In the genomic region with DNA sequence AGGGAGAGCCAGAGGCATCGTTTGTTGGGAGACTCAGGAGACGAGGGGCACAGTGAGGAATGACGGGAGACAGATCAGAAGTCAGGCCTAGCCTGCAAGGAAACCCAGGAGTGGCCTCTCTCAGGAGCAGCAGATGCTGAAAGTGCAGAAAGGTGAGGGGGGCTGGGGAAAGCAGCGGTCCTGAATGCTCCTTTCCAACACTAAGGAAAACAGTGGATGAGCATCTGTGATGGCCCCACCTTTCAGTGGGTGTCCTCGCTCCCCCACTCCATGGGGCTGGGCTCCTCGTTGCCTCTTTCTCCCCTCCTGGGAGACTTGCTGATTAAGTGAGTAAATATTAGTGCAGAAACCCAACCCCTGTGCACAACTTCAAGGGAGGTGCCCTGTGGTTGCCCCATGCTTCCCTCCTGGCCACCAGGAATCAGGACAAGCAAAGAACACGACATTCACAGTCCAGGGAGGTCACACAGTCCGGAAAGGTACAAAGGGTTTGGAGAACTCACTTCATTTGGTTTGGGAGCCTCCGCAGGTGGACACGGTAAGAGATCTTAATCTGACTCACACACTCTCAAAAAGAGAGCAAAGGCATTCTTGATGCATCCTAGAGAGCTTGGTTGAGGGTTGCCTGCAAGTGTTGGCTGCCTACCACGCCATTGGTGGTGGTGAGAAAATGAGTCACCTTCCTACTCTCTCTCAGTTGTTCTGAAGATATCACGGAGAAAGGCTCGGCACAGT, we compare ENCODE assay signal across 28 cellular contexts. TPM values are rescaled to one million over a fixed set of nuclear protein-coding genes. Genes with fewer than 3 reads are reported as not detected.
DNase-seq lines count a peak whose midpoint lies in the region; ATAC-seq lines count a peak whose summit lies in the region.
"Had no signal": no experiment of that assay in that cellular context is flagged by ENCODE, and none has a peak within 500 bp of the region (broad histone marks: within the 10 kb centered on the region; RNA-seq: fewer than 3 reads in every experiment).

No MANE protein-coding gene starts in this region.

- no peak overlapping the region for H3K4me3 Mint-ChIP-seq in activated T-cell treated with anti-CD3 and anti-CD28 coated beads, Interleukin-2, amount 50 U/mL, for 4 hours
- H3K4me3 Mint-ChIP-seq: activated naive CD4-positive, alpha-beta T cell treated with anti-CD3 and anti-CD28 coated beads for 36 hours; dendritic cell treated with granulocyte-macrophage colony-stimulating factor and Interleukin-4, amounts not matched to agents 40 ng/mL and 50 ng/mL, for 4 days; neural progenitor cell had no signal

- ATAC-seq in activated T-cell treated with anti-CD3 and anti-CD28 coated beads, Interleukin-2, amount 50 U/mL, for 4 hours: peak; percentile 43 to 75
- ATAC-seq in HG02678 (IDR thresholded peaks at IDR 0.05; ENCODE audit: unreplicated experiment): no peak
- ATAC-seq in HG02870 (IDR thresholded peaks at IDR 0.05; ENCODE audit: unreplicated experiment): no peak
- ATAC-seq: lower lobe of right lung had no signal

- H3K9me3 Mint-ChIP-seq in activated T-cell treated with anti-CD3 and anti-CD28 coated beads, Interleukin-2, amount 50 U/mL, for 4 hours: no peaks in the 10 kb centered on the region
- H3K9me3 Mint-ChIP-seq: activated naive CD4-positive, alpha-beta T cell treated with anti-CD3 and anti-CD28 coated beads for 36 hours; dendritic cell treated with granulocyte-macrophage colony-stimulating factor and Interleukin-4, amounts not matched to agents 40 ng/mL and 50 ng/mL, for 4 days; neural progenitor cell had no signal

- no peak for DNase-seq in activated T-cell treated with anti-CD3 and anti-CD28 coated beads, Interleukin-2, amount 50 U/mL, for 4 hours
- no peak for DNase-seq in activated T-cell treated with anti-CD3 and anti-CD28 coated beads, Interleukin-2, amount 50 U/mL, for 1 hour
- DNase-seq in HT1080 (ENCODE audit: low read depth) (peak; percentile 11), astrocyte of the hippocampus (ENCODE audit: low read depth, low spot score) (peak; percentile 28), occipital lobe (lab: John Stamatoyannopoulos, UW) (peak; percentile 40), NCI-H2107 (lab: John Stamatoyannopoulos, UW) (no peak)
- DNase-seq: activated CD4-positive, CD25-positive, alpha-beta regulatory T cell treated with anti-CD3 and anti-CD28 coated beads, Interleukin-2, amount 50 U/mL, for 72 hours; activated naive CD4-positive, alpha-beta T cell treated with anti-CD3 and anti-CD28 coated beads for 36 hours; Calu3; KBM-7; kidney; lower lobe of right lung; NCI-H1417 treated with DMSO at 0.1 percent for 48 hours; NCI-H524 treated with DMSO at 0.1 percent for 48 hours; stimulated activated naive CD4-positive, alpha-beta T cell; transverse colon had no signal

- peaks cover 13% of the 10 kb centered on the region for H3K27me3 Mint-ChIP-seq in activated T-cell treated with anti-CD3 and anti-CD28 coated beads, Interleukin-2, amount 50 U/mL, for 4 hours (ENCODE audit: low read depth)

- H3K4me1 Mint-ChIP-seq in activated T-cell treated with anti-CD3 and anti-CD28 coated beads, Interleukin-2, amount 50 U/mL, for 4 hours (ENCODE audit: low read depth): no peaks in the 10 kb centered on the region

- H3K36me3 Mint-ChIP-seq in activated T-cell treated with anti-CD3 and anti-CD28 coated beads, Interleukin-2, amount 50 U/mL, for 4 hours (ENCODE audit: insufficient read depth): no peaks in the 10 kb centered on the region
- H3K36me3 Mint-ChIP-seq: neural progenitor cell had no signal

RNA-seq across cellular contexts. Expression of gene BPIFB1, which starts 9.7 kb away (rescaled TPM):
- total RNA-seq in activated T-cell treated with anti-CD3 and anti-CD28 coated beads, Interleukin-2, amount 50 U/mL, for 4 hours: not detected
- total RNA-seq in HT1080 (2014; rRNA removed; shearing (Covaris generic)): not detected in 2 replicates
- polyA plus RNA-seq in HT1080 (2015; cell fraction: cytosol; rRNA removed): not detected in 2 replicates
- not detected in 2 replicates for polyA plus RNA-seq in HT1080 (2015; cell fraction: nucleus; rRNA removed)
- not detected for total RNA-seq in occipital lobe
- total RNA-seq: activated naive CD4-positive, alpha-beta T cell treated with anti-CD3 and anti-CD28 coated beads for 36 hours; cardiac muscle cell; endothelial cell of umbilical vein; glomerular endothelial cell; H1; kidney; progenitor cell of endocrine pancreas; RPMI7951; skeletal muscle tissue; T-helper 1 cell treated with Interleukin-12 subunit alpha and Interleukin-12 subunit beta and Interleukin-4 antibody, amounts not matched to agents 30 ng/mL and 1 ng/mL, for 36 hours; transverse colon had no signal
- polyA plus RNA-seq: cardiac muscle cell, endothelial cell of umbilical vein, H1 had no signal

RNA-seq across cellular contexts. Expression of gene BPIFA1, which starts 37.5 kb away (rescaled TPM):
- total RNA-seq in activated T-cell treated with anti-CD3 and anti-CD28 coated beads, Interleukin-2, amount 50 U/mL, for 4 hours: not detected
- total RNA-seq in HT1080 (2014; rRNA removed; shearing (Covaris generic)): not detected in 2 replicates
- not detected in 2 replicates for polyA plus RNA-seq in HT1080 (2015; cell fraction: cytosol; rRNA removed)
- polyA plus RNA-seq in HT1080 (2015; cell fraction: nucleus; rRNA removed): not detected in 2 replicates
- not detected for total RNA-seq in occipital lobe
- total RNA-seq: activated naive CD4-positive, alpha-beta T cell treated with anti-CD3 and anti-CD28 coated beads for 36 hours; Calu3; cardiac muscle cell; endothelial cell of umbilical vein; glomerular endothelial cell; H1; kidney; progenitor cell of endocrine pancreas; RPMI7951; skeletal muscle tissue; T-helper 1 cell treated with Interleukin-12 subunit alpha and Interleukin-12 subunit beta and Interleukin-4 antibody, amounts not matched to agents 30 ng/mL and 1 ng/mL, for 36 hours; transverse colon had no signal
- polyA plus RNA-seq: cardiac muscle cell, endothelial cell of umbilical vein, H1 had no signal

RNA-seq across cellular contexts. Expression of gene BPIFA3, which starts 56.1 kb away (rescaled TPM):
- total RNA-seq in activated T-cell treated with anti-CD3 and anti-CD28 coated beads, Interleukin-2, amount 50 U/mL, for 4 hours: not detected
- total RNA-seq in HT1080 (2014; rRNA removed; shearing (Covaris generic)): not detected in 2 replicates
- polyA plus RNA-seq in HT1080 (2015; cell fraction: cytosol; rRNA removed): not detected in 2 replicates
- not detected in 2 replicates for polyA plus RNA-seq in HT1080 (2015; cell fraction: nucleus; rRNA removed)
- not detected for total RNA-seq in occipital lobe
- total RNA-seq: activated naive CD4-positive, alpha-beta T cell treated with anti-CD3 and anti-CD28 coated beads for 36 hours; Calu3; cardiac muscle cell; endothelial cell of umbilical vein; glomerular endothelial cell; H1; kidney; lower lobe of right lung; progenitor cell of endocrine pancreas; RPMI7951; skeletal muscle tissue; T-helper 1 cell treated with Interleukin-12 subunit alpha and Interleukin-12 subunit beta and Interleukin-4 antibody, amounts not matched to agents 30 ng/mL and 1 ng/mL, for 36 hours; transverse colon had no signal
- polyA plus RNA-seq: cardiac muscle cell, endothelial cell of umbilical vein, H1 had no signal

Comparison
In these comparisons a context has a peak if more than half of its experiments do, and no peak if none do; other contexts are left out.
1. ATAC-seq: peak in activated T-cell treated with anti-CD3 and anti-CD28 coated beads, Interleukin-2, amount 50 U/mL, for 4 hours (2 of 2); none in HG02678 (single experiment) and HG02870 (single experiment).
2. DNase-seq: peak in HT1080 (single experiment), astrocyte of the hippocampus (single experiment) and occipital lobe (single experiment); none in activated T-cell treated with anti-CD3 and anti-CD28 coated beads, Interleukin-2, amount 50 U/mL, for 4 hours (single experiment), activated T-cell treated with anti-CD3 and anti-CD28 coated beads, Interleukin-2, amount 50 U/mL, for 1 hour (single experiment) and NCI-H2107 (single experiment).